ENCODE assay signal across 8 cellular contexts in genomic region chr6:42197574-42198362, GRCh38.
DNase-seq lines count a peak whose midpoint lies in the region; ATAC-seq and TF ChIP-seq lines count a peak whose summit lies in the region.

No MANE protein-coding gene starts in this region.

- DNase-seq in AG09309 (ENCODE audit: low read depth) (peak; percentile 66), ELR (ENCODE audit: low read depth) (peak; percentile 82), SHP77 treated with DMSO at 0.1 percent for 48 hours (lab: John Stamatoyannopoulos, UW) (peak; percentile 88), foreskin fibroblast (peak; percentile 86 to 90), NCI-H526 (lab: John Stamatoyannopoulos, UW) (no peak)

- ATAC-seq in HG03469 (IDR thresholded peaks at IDR 0.05; ENCODE audit: unreplicated experiment) (no peak), HG03342 (IDR thresholded peaks at IDR 0.05; ENCODE audit: unreplicated experiment) (no peak), HG03159 (IDR thresholded peaks at IDR 0.05; ENCODE audit: unreplicated experiment) (no peak)

- H3K4me3 ChIP-seq in AG09309 (ENCODE audit: control insufficient read depth, low read depth, low read length): no peak overlapping the region
- H3K4me3 ChIP-seq in foreskin fibroblast (ENCODE audit: low read depth in 1 of 2, low read length in 2 of 2): no peak overlapping the region

- TF ChIP-seq CTCF in AG09309 (IDR thresholded peaks at IDR 0.05; ENCODE audit: control insufficient read depth, insufficient read depth, low read depth, low read length, missing control alignments): no peak
- no peak for TF ChIP-seq CTCF in foreskin fibroblast (IDR thresholded peaks at IDR 0.05; ENCODE audit: low read depth, low read length)

Comparison
In these comparisons a context has a peak if more than half of its experiments do, and no peak if none do; other contexts are left out.
1. DNase-seq: peak in AG09309 (single experiment), ELR (single experiment), SHP77 treated with DMSO at 0.1 percent for 48 hours (single experiment) and foreskin fibroblast (2 of 2); none in NCI-H526 (0 of 2).